ENCODE assay signal across 29 cellular contexts in the genomic region with DNA sequence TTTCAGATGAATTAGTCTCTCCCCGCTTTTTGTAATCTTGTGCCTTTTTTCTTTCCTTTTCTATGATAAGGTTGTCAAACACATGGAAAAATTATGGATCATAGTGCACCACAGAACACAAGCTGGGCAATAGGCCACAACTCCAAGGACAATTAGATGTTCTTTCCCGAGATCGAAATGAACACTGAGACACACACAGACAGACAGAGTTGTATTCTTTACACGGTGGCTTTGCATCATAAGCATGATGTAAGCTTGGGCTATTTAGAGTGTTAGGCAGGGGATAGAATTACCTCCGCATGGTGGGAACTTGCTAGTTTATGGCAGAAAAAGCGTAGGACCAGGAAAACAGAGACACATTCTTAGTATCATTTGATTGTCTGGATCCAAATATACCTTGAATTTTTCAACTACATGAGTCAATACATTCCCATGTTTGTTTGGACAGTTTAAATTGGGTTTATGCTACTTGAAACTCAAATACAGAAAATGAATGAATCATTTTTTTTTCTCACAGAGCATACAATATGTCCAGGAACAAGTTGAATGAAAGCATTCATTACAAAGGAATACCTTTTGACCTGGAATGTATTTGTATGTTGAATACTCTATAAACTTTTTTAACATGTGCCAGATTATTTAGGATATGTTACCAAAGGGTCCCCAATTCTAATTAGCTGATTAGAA.
DNase-seq lines count a peak whose midpoint lies in the region; ATAC-seq and TF ChIP-seq lines count a peak whose summit lies in the region.
"Had no signal": no experiment of that assay in that cellular context is flagged by ENCODE, and none has a peak within 500 bp of the region (broad histone marks: within the 10 kb centered on the region; RNA-seq: fewer than 3 reads in every experiment).

No MANE protein-coding gene starts in this region.

- H3K36me3 Mint-ChIP-seq in activated CD8-positive, alpha-beta memory T cell treated with anti-CD3 and anti-CD28 coated beads, Interleukin-2, amount 10 ng/mL, durations not matched to agents 7 days and 5 days = no peaks in the 10 kb centered on the region
- H3K36me3 Mint-ChIP-seq: naive B cell; stimulated activated memory B cell treated with anti-CD40 and anti-IgM and Interleukin-4, amounts not matched to agents 10 μg/mL and 1 μg/mL and 100 μg/mL, for 72 hours had no signal

- H3K4me3 ChIP-seq in astrocyte of the spinal cord (ENCODE audit: low read depth, low read length) = no peak overlapping the region
- H3K4me3 ChIP-seq: HAP-1, heart right ventricle, vagina had no signal

- DNase-seq in Daoy (ENCODE audit: low read depth) (peak; percentile 7), NCI-H69 (lab: John Stamatoyannopoulos, UW) (peak; percentile 9), astrocyte of the spinal cord (ENCODE audit: low read depth, low spot score) (peak; percentile 16), medulla oblongata (ENCODE audit: extremely low spot score) (peak; percentile 4)
- DNase-seq in activated CD8-positive, alpha-beta memory T cell treated with anti-CD3 and anti-CD28 coated beads, Interleukin-2, amount 10 ng/mL, durations not matched to agents 7 days and 5 days = no peak
- DNase-seq: ACHN; activated CD4-positive, alpha-beta T cell treated with anti-CD3 and anti-CD28 coated beads for 4 hours; activated CD8-positive, alpha-beta memory T cell treated with anti-CD3 and anti-CD28 coated beads for 24 hours; activated T-cell treated with anti-CD3 and anti-CD28 coated beads, Interleukin-2, amount 50 U/mL, for 24 hours; amniotic stem cell; Caco-2; caudate nucleus; heart right ventricle; IMR-90; left cardiac atrium; mesenchymal stem cell; naive B cell; NCI-H1092 treated with DMSO at 0.1 percent for 48 hours; NCI-H2029 treated with DMSO at 0.1 percent for 48 hours; NK-92 treated with Interleukin-12 subunit alpha and Interleukin-12 subunit beta, amount 100 ng/mL, for 24 hours; stimulated activated CD4-positive, alpha-beta T cell treated with anti-CD3 and anti-CD28 coated beads, Interleukin-4, amount 100 ng/mL, for 1 hour had no signal

- no peaks in the 10 kb centered on the region for H3K4me1 Mint-ChIP-seq in activated CD8-positive, alpha-beta memory T cell treated with anti-CD3 and anti-CD28 coated beads, Interleukin-2, amount 10 ng/mL, durations not matched to agents 7 days and 5 days
- H3K4me1 Mint-ChIP-seq: naive B cell; stimulated activated memory B cell treated with anti-CD40 and anti-IgM and Interleukin-4, amounts not matched to agents 10 μg/mL and 1 μg/mL and 100 μg/mL, for 72 hours had no signal

- H3K27me3 Mint-ChIP-seq in activated CD8-positive, alpha-beta memory T cell treated with anti-CD3 and anti-CD28 coated beads, Interleukin-2, amount 10 ng/mL, durations not matched to agents 7 days and 5 days = no peaks in the 10 kb centered on the region
- H3K27me3 Mint-ChIP-seq: activated T-cell treated with anti-CD3 and anti-CD28 coated beads, Interleukin-2, amount 50 U/mL, for 24 hours; naive B cell; stimulated activated memory B cell treated with anti-CD40 and anti-IgM and Interleukin-4, amounts not matched to agents 10 μg/mL and 1 μg/mL and 100 μg/mL, for 72 hours had no signal

- H3K27ac Mint-ChIP-seq in activated CD8-positive, alpha-beta memory T cell treated with anti-CD3 and anti-CD28 coated beads, Interleukin-2, amount 10 ng/mL, durations not matched to agents 7 days and 5 days = no peak overlapping the region
- H3K27ac Mint-ChIP-seq: activated T-cell treated with anti-CD3 and anti-CD28 coated beads, Interleukin-2, amount 50 U/mL, for 24 hours; naive B cell; stimulated activated memory B cell treated with anti-CD40 and anti-IgM and Interleukin-4, amounts not matched to agents 10 μg/mL and 1 μg/mL and 100 μg/mL, for 72 hours; T-helper 1 cell treated with Interleukin-12 subunit alpha and Interleukin-12 subunit beta and Interleukin-4 antibody, amounts not matched to agents 30 μg/mL and 1 μg/mL, for 36 hours had no signal

- in situ Hi-C loops in astrocyte of the spinal cord (cut with HindIII; ENCODE audit: low sequenced_read_pairs) = no loop called here

- ATAC-seq in HG03025 (IDR thresholded peaks at IDR 0.05; ENCODE audit: low FRiP score, unreplicated experiment) (no peak), GM21717 (IDR thresholded peaks at IDR 0.05; ENCODE audit: unreplicated experiment) (no peak), HG03521 (IDR thresholded peaks at IDR 0.05; ENCODE audit: unreplicated experiment) (no peak)
- no peak for ATAC-seq in activated CD8-positive, alpha-beta memory T cell treated with anti-CD3 and anti-CD28 coated beads, Interleukin-2, amount 10 ng/mL, durations not matched to agents 7 days and 5 days
- ATAC-seq: heart right ventricle; left cardiac atrium; Panc1; stimulated activated memory B cell treated with anti-CD40 and anti-IgM and Interleukin-4, amounts not matched to agents 10 μg/mL and 1 μg/mL and 100 μg/mL, for 72 hours had no signal

- no peak for TF ChIP-seq CTCF in astrocyte of the spinal cord (IDR thresholded peaks at IDR 0.05; ENCODE audit: low read depth, low read length)

- CTCF ChIA-PET in activated CD8-positive, alpha-beta memory T cell treated with anti-CD3 and anti-CD28 coated beads, Interleukin-2, amount 10 ng/mL, durations not matched to agents 7 days and 5 days (lab: Charles Lee) = no interaction called here

- H3K4me3 Mint-ChIP-seq in activated CD8-positive, alpha-beta memory T cell treated with anti-CD3 and anti-CD28 coated beads, Interleukin-2, amount 10 ng/mL, durations not matched to agents 7 days and 5 days = no peak overlapping the region
- H3K4me3 Mint-ChIP-seq: activated T-cell treated with anti-CD3 and anti-CD28 coated beads, Interleukin-2, amount 50 U/mL, for 24 hours; naive B cell; stimulated activated memory B cell treated with anti-CD40 and anti-IgM and Interleukin-4, amounts not matched to agents 10 μg/mL and 1 μg/mL and 100 μg/mL, for 72 hours; T-helper 1 cell treated with Interleukin-12 subunit alpha and Interleukin-12 subunit beta and Interleukin-4 antibody, amounts not matched to agents 30 μg/mL and 1 μg/mL, for 36 hours had no signal

- H3K9me3 Mint-ChIP-seq in activated CD8-positive, alpha-beta memory T cell treated with anti-CD3 and anti-CD28 coated beads, Interleukin-2, amount 10 ng/mL, durations not matched to agents 7 days and 5 days (ENCODE audit: low read depth) = no peaks in the 10 kb centered on the region
- H3K9me3 Mint-ChIP-seq: activated T-cell treated with anti-CD3 and anti-CD28 coated beads, Interleukin-2, amount 50 U/mL, for 24 hours; naive B cell; stimulated activated memory B cell treated with anti-CD40 and anti-IgM and Interleukin-4, amounts not matched to agents 10 μg/mL and 1 μg/mL and 100 μg/mL, for 72 hours; T-helper 1 cell treated with Interleukin-12 subunit alpha and Interleukin-12 subunit beta and Interleukin-4 antibody, amounts not matched to agents 30 μg/mL and 1 μg/mL, for 36 hours had no signal
